20 cellular contexts compared by ENCODE assay signal in genomic region chr6:168188310-168188973, GRCh38.
"Had no signal": no experiment of that assay in that cellular context is flagged by ENCODE, and none has a peak within 500 bp of the region (broad histone marks: within the 10 kb centered on the region; RNA-seq: fewer than 3 reads in every experiment).

No MANE protein-coding gene starts in this region.

- H3K27ac ChIP-seq: esophagus muscularis mucosa, pancreas, psoas muscle, thoracic aorta, upper lobe of left lung had no signal

- H3K27me3 Mint-ChIP-seq: activated CD4-positive, alpha-beta T cell treated with anti-CD3 and anti-CD28 coated beads, Interleukin-2, amount 10 ng/mL, durations not matched to agents 7 days and 5 days; stimulated activated naive CD8-positive, alpha-beta T cell treated with anti-CD3 and anti-CD28 coated beads, Interleukin-15, Interleukin-2, amounts not matched to agents 100 ng/mL and 50 ng/mL, for 24 hours had no signal

- H3K36me3 ChIP-seq: esophagus muscularis mucosa, pancreas, thoracic aorta, upper lobe of left lung had no signal

- H3K36me3 Mint-ChIP-seq: activated naive CD4-positive, alpha-beta T cell treated with anti-CD3 and anti-CD28 coated beads, Interleukin-2, amount 50 U/mL, for 24 hours had no signal

- H3K4me3 ChIP-seq: esophagus muscularis mucosa, pancreas, psoas muscle, thoracic aorta, upper lobe of left lung had no signal

- H3K4me1 ChIP-seq: esophagus muscularis mucosa, pancreas, psoas muscle, upper lobe of left lung had no signal

- H3K4me3 Mint-ChIP-seq: activated CD4-positive, alpha-beta T cell treated with anti-CD3 and anti-CD28 coated beads, Interleukin-2, amount 10 ng/mL, durations not matched to agents 7 days and 5 days; activated CD8-positive, alpha-beta T cell treated with anti-CD3 and anti-CD28 coated beads, Interleukin-2, amount 10 ng/mL, durations not matched to agents 7 days and 5 days; activated naive CD4-positive, alpha-beta T cell treated with anti-CD3 and anti-CD28 coated beads, Interleukin-2, amount 50 U/mL, for 24 hours; activated naive CD8-positive, alpha-beta T cell treated with anti-CD3 and anti-CD28 coated beads, Interleukin-2, amount 50 U/mL, for 24 hours; activated T-cell treated with anti-CD3 and anti-CD28 coated beads, Interleukin-2, amount 50 U/mL, for 4 hours; stimulated activated naive CD8-positive, alpha-beta T cell treated with anti-CD3 and anti-CD28 coated beads, Interleukin-15, Interleukin-2, amounts not matched to agents 100 ng/mL and 50 ng/mL, for 24 hours had no signal

- H3K27me3 ChIP-seq: pancreas, upper lobe of left lung had no signal

- ATAC-seq: activated CD8-positive, alpha-beta T cell treated with anti-CD3 and anti-CD28 coated beads, Interleukin-2, amount 10 ng/mL, durations not matched to agents 7 days and 5 days; activated naive CD8-positive, alpha-beta T cell treated with anti-CD3 and anti-CD28 coated beads, Interleukin-2, amount 50 U/mL, for 24 hours; pancreas; psoas muscle had no signal

- H3K27ac Mint-ChIP-seq: activated CD4-positive, alpha-beta T cell treated with anti-CD3 and anti-CD28 coated beads, Interleukin-2, amount 10 ng/mL, durations not matched to agents 7 days and 5 days; activated CD8-positive, alpha-beta T cell treated with anti-CD3 and anti-CD28 coated beads, Interleukin-2, amount 10 ng/mL, durations not matched to agents 7 days and 5 days; activated naive CD4-positive, alpha-beta T cell treated with anti-CD3 and anti-CD28 coated beads, Interleukin-2, amount 50 U/mL, for 24 hours; activated naive CD8-positive, alpha-beta T cell treated with anti-CD3 and anti-CD28 coated beads, Interleukin-2, amount 50 U/mL, for 24 hours; activated T-helper 2 cell treated with anti-CD3 and anti-CD28 coated beads, Interferon-gamma antibody, Interleukin-2, Interleukin-4, amounts not matched to agents 10 μg/mL and 5 μg/mL and 100 μg/mL, durations not matched to agents 14 hours and 24 hours and 36 hours; stimulated activated naive CD8-positive, alpha-beta T cell treated with anti-CD3 and anti-CD28 coated beads, Interleukin-15, Interleukin-2, amounts not matched to agents 100 ng/mL and 50 ng/mL, for 24 hours had no signal

- H3K9me3 ChIP-seq: esophagus muscularis mucosa, pancreas, psoas muscle, thoracic aorta, upper lobe of left lung had no signal

- H3K4me1 Mint-ChIP-seq: activated CD4-positive, alpha-beta T cell treated with anti-CD3 and anti-CD28 coated beads, Interleukin-2, amount 10 ng/mL, durations not matched to agents 7 days and 5 days; activated naive CD4-positive, alpha-beta T cell treated with anti-CD3 and anti-CD28 coated beads, Interleukin-2, amount 50 U/mL, for 24 hours; activated naive CD8-positive, alpha-beta T cell treated with anti-CD3 and anti-CD28 coated beads, Interleukin-2, amount 50 U/mL, for 24 hours had no signal

- DNase-seq: activated CD4-positive, alpha-beta T cell treated with anti-CD3 and anti-CD28 coated beads, Interleukin-2, amount 10 ng/mL, durations not matched to agents 7 days and 5 days; activated CD4-positive, CD25-positive, alpha-beta regulatory T cell treated with anti-CD3 and anti-CD28 coated beads, Interleukin-2, amount 50 U/mL, for 72 hours; activated CD8-positive, alpha-beta T cell treated with anti-CD3 and anti-CD28 coated beads, Interleukin-2, amount 10 ng/mL, durations not matched to agents 7 days and 5 days; activated naive CD8-positive, alpha-beta T cell treated with anti-CD3 and anti-CD28 coated beads, Interleukin-2, amount 50 U/mL, for 24 hours; activated T-cell treated with anti-CD3 and anti-CD28 coated beads, Interleukin-2, amount 50 U/mL, for 4 hours; amygdala; central memory CD4-positive, alpha-beta T cell; glutamatergic neuron; mammary epithelial cell; pancreas; psoas muscle; stimulated activated CD4-positive, alpha-beta T cell treated with anti-CD3 and anti-CD28 coated beads, Interleukin-12 subunit alpha, Interleukin-12 subunit beta, amount 100 ng/mL, for 4 hours; stimulated activated CD4-positive, alpha-beta T cell treated with anti-CD3 and anti-CD28 coated beads, Interleukin-4, amount 100 ng/mL, for 1 hour; T-helper 2 cell; upper lobe of left lung had no signal

- H3K9me3 Mint-ChIP-seq: activated naive CD4-positive, alpha-beta T cell treated with anti-CD3 and anti-CD28 coated beads, Interleukin-2, amount 50 U/mL, for 24 hours; activated naive CD8-positive, alpha-beta T cell treated with anti-CD3 and anti-CD28 coated beads, Interleukin-2, amount 50 U/mL, for 24 hours; activated T-cell treated with anti-CD3 and anti-CD28 coated beads, Interleukin-2, amount 50 U/mL, for 4 hours; activated T-helper 2 cell treated with anti-CD3 and anti-CD28 coated beads, Interferon-gamma antibody, Interleukin-2, Interleukin-4, amounts not matched to agents 10 μg/mL and 5 μg/mL and 100 μg/mL, durations not matched to agents 14 hours and 24 hours and 36 hours; stimulated activated naive CD8-positive, alpha-beta T cell treated with anti-CD3 and anti-CD28 coated beads, Interleukin-15, Interleukin-2, amounts not matched to agents 100 ng/mL and 50 ng/mL, for 24 hours had no signal
